21 cellular contexts compared by ENCODE assay signal in the genomic region with DNA sequence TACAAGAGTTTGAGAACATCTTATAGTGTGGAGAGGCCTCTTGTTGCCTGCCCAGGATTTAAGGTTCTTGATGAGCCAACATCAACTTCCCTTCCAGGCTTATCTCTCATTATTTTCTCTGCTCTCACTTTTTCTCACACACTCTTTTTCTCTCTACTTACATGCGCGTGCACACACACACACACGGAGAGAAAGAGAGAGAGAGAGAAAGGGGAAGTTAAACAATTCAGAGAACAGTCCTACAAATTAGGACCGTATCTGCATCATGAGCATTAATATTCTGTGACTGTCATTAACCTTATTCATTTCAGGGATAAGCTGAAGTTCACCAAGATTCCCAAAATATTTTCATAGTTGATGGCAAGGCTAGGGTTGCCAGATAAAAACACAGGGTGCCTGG.
"Had no signal": no experiment of that assay in that cellular context is flagged by ENCODE, and none has a peak within 500 bp of the region (broad histone marks: within the 10 kb centered on the region; RNA-seq: fewer than 3 reads in every experiment).

No MANE protein-coding gene starts in this region.

- H3K27ac Mint-ChIP-seq: activated CD8-positive, alpha-beta T cell treated with anti-CD3 and anti-CD28 coated beads, Interleukin-2, amount 10 ng/mL, durations not matched to agents 7 days and 5 days; activated naive CD4-positive, alpha-beta T cell treated with anti-CD3 and anti-CD28 coated beads, Interleukin-2, amount 50 U/mL, for 24 hours; T-cell had no signal

- H3K27ac ChIP-seq: WERI-Rb-1 had no signal

- H3K4me3 Mint-ChIP-seq: activated CD8-positive, alpha-beta T cell treated with anti-CD3 and anti-CD28 coated beads, Interleukin-2, amount 10 ng/mL, durations not matched to agents 7 days and 5 days; activated naive CD4-positive, alpha-beta T cell treated with anti-CD3 and anti-CD28 coated beads, Interleukin-2, amount 50 U/mL, for 24 hours; T-cell had no signal

- DNase-seq: activated CD4-positive, alpha-beta T cell treated with anti-CD3 and anti-CD28 coated beads for 4 hours; activated CD4-positive, alpha-beta T cell treated with anti-CD3 and anti-CD28 coated beads, Interleukin-2, amount 50 U/mL, for 4 hours; activated CD8-positive, alpha-beta memory T cell treated with anti-CD3 and anti-CD28 coated beads, Interleukin-2, amount 50 U/mL, for 48 hours; activated CD8-positive, alpha-beta T cell treated with anti-CD3 and anti-CD28 coated beads, Interleukin-2, amount 10 ng/mL, durations not matched to agents 7 days and 5 days; activated naive CD4-positive, alpha-beta T cell; activated T-cell treated with anti-CD3 and anti-CD28 coated beads, Interleukin-2, amount 50 U/mL, for 1 hour; aorta; NCI-H1105 treated with DMSO at 0.1 percent for 48 hours; NCI-H1436 treated with DMSO at 0.1 percent for 48 hours; NCI-H187; NCI-H2081; NCI-H510A treated with DMSO at 0.1 percent for 48 hours; NCI-H69; NK-92 treated with Interleukin-12 subunit alpha and Interleukin-12 subunit beta, amount 100 ng/mL, for 24 hours; PC-3; SHP77; T-cell; T-helper 2 cell; T1000; WERI-Rb-1 had no signal

- H3K36me3 ChIP-seq: WERI-Rb-1 had no signal

- H3K9me3 Mint-ChIP-seq: activated naive CD4-positive, alpha-beta T cell treated with anti-CD3 and anti-CD28 coated beads, Interleukin-2, amount 50 U/mL, for 24 hours had no signal

- H3K36me3 Mint-ChIP-seq: activated naive CD4-positive, alpha-beta T cell treated with anti-CD3 and anti-CD28 coated beads, Interleukin-2, amount 50 U/mL, for 24 hours; T-cell had no signal

- H3K4me1 Mint-ChIP-seq: activated naive CD4-positive, alpha-beta T cell treated with anti-CD3 and anti-CD28 coated beads, Interleukin-2, amount 50 U/mL, for 24 hours; T-cell had no signal
